Comparison of ENCODE assay signal across 2 cellular contexts in the genomic region with DNA sequence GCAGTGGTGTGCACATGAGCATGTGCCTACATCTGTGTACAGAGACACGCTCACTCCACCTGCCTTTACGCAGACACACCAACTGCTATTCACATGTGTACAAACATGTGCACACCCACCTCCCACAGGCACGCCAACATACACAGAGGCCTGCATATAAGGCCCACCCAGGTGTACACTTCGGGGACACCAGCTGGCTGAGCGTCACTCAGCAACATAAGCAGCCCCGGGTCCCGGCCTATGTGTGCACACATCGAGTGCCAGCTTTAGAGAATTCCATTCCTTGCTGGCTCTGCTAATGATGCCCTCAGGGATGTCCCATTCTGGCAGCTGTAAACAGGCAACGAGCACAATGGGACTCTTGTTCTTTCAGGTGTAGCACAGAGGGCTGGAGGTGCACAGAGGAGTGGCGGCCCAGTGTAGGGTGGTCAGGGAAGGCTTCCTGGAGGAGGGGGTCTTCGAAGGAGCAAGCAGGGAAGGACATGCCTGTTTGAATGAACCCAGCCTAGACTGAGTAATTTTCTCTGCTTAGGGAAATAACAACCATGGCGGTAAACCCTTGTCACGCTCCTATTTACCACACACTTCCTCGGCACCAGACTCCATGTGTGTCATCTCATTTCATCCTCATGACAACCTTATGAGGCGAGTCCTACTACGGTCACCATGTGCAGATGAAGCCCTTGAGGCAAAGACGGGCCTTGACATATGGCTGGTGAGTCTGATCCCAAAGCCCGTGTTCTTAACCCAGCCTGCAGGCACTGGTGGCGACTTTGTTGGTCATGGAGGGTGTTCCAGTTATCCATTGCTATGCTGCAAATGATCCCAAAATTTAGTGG.
TF ChIP-seq lines count a peak whose summit lies in the region.

No MANE protein-coding gene starts in this region.

TF ChIP-seq in IMR-90, 13 proteins besides CTCF, POLR2A, EP300 and RAD21:
- no peak for TF ChIP-seq NFE2L2 (IDR thresholded peaks at IDR 0.05; ENCODE audit: low read depth, low read length)
- TF ChIP-seq, protein P1, sequence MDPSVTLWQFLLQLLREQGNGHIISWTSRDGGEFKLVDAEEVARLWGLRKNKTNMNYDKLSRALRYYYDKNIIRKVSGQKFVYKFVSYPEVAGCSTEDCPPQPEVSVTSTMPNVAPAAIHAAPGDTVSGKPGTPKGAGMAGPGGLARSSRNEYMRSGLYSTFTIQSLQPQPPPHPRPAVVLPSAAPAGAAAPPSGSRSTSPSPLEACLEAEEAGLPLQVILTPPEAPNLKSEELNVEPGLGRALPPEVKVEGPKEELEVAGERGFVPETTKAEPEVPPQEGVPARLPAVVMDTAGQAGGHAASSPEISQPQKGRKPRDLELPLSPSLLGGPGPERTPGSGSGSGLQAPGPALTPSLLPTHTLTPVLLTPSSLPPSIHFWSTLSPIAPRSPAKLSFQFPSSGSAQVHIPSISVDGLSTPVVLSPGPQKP (IDR thresholded peaks at IDR 0.05; ENCODE audit: borderline replicate concordance, low read depth, low read length): no peak
- TF ChIP-seq FOS (IDR thresholded peaks at IDR 0.05; ENCODE audit: low read depth, low read length): no peak
- TF ChIP-seq RCOR1 (IDR thresholded peaks at IDR 0.05; ENCODE audit: insufficient replicate concordance, low read length): no peak
- TF ChIP-seq SMC3 (IDR thresholded peaks at IDR 0.05; ENCODE audit: low read depth, low read length): no peak
- TF ChIP-seq RFX5 (IDR thresholded peaks at IDR 0.05; ENCODE audit: low read depth, low read length): no peak
- no peak for TF ChIP-seq MAFK (IDR thresholded peaks at IDR 0.05; ENCODE audit: low read depth, low read length)
- TF ChIP-seq MAZ (IDR thresholded peaks at IDR 0.05; ENCODE audit: borderline replicate concordance, low read depth, low read length): no peak
- no peak for TF ChIP-seq USF2 (IDR thresholded peaks at IDR 0.05; ENCODE audit: low read depth, low read length)

TF ChIP-seq in GM12891, 5 proteins besides CTCF, POLR2A, EP300 and RAD21:
- TF ChIP-seq TAF1 (IDR thresholded peaks at IDR 0.05; ENCODE audit: low read depth, low read length) (no peak), PAX5 (IDR thresholded peaks at IDR 0.05; ENCODE audit: insufficient read depth, low read length, severe bottlenecking) (no peak), POU2F2 (IDR thresholded peaks at IDR 0.05; ENCODE audit: low read depth, low read length) (no peak), SPI1 (IDR thresholded peaks at IDR 0.05; ENCODE audit: low read depth, low read length) (no peak), POLR2AphosphoS5 (IDR thresholded peaks at IDR 0.05; ENCODE audit: low read depth, low read length) (no peak)
